9 cellular contexts compared by ENCODE assay signal in the genomic region with DNA sequence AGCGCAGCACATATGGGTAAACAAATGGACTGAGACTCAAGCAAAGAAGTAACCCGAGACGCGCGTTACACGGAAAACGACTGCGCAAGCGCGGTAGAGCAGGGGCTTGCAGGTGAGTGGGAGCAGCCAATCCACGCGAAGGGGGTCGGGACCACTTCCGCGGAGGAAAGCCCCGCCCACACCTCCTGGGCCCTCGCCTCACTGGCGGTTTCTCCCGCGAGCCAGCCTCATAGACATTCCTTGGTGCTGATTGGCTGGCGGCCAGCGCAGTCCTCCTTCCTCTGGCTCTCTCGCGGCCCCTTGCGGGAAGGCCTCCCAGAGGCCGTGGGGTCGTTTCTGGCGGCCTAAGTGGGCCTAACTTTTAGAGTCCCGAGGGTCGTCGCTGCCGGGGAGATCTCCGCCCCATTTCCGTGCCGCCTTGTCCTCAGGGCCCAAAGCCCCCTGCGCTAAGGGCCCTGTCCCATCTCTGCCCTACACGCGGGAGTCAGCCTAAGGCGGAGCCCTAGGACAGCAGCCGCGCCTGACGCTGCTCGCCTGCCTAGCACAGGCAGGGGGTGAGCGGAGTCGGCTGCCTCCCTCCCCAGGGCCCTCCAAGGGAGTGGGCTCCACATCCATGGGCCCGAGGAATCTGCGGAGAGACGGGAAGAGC. TPM values are rescaled to one million over a fixed set of nuclear protein-coding genes. Genes with fewer than 3 reads are reported as not detected.
A peak's percentile ranks its signal among the peaks of the same experiment; 100 is the strongest.
DNase-seq lines count a peak whose midpoint lies in the region; ATAC-seq and TF ChIP-seq lines count a peak whose summit lies in the region.
"Had no signal": no experiment of that assay in that cellular context is flagged by ENCODE, and none has a peak within 500 bp of the region (broad histone marks: within the 10 kb centered on the region; RNA-seq: fewer than 3 reads in every experiment).

No MANE protein-coding gene starts in this region.

- H3K27ac Mint-ChIP-seq in CD4-positive, CD25-positive, alpha-beta regulatory T cell = peak overlapping the region; percentile 98 to 99 (median 99)
- H3K27ac Mint-ChIP-seq in stimulated activated naive CD8-positive, alpha-beta T cell treated with anti-CD3 and anti-CD28 coated beads, Interleukin-15, Interleukin-2, amounts not matched to agents 100 ng/mL and 50 ng/mL, for 24 hours = peak overlapping the region; percentile 98

- POLR2A ChIA-PET in PC-3 (lab: Charles Lee; ENCODE audit: unreplicated experiment) = no interaction called here

- H3K9ac ChIP-seq in PC-3 (ENCODE audit: low read length) (no peak overlapping the region), neural cell (ENCODE audit: low read length) (no peak overlapping the region)

- TF ChIP-seq RAD21 in neural cell (conservative IDR thresholded peaks at IDR 0.05) = no peak

- intact Hi-C loops in PC-3 (cut with micrococcal nuclease) = no loop called here

- peak overlapping the region; percentile 79 for H2AFZ ChIP-seq in PC-3 (ENCODE audit: low read length)
- no peak overlapping the region for H2AFZ ChIP-seq in neural cell (ENCODE audit: low read depth, low read length)

- H3K27me3 ChIP-seq in CD4-positive, CD25-positive, alpha-beta regulatory T cell (ENCODE audit: control insufficient read depth, insufficient read depth, low read length) = no peaks in the 10 kb centered on the region
- no peaks in the 10 kb centered on the region for H3K27me3 ChIP-seq in HL-60 (ENCODE audit: insufficient read depth, poor library complexity, severe bottlenecking)
- H3K27me3 ChIP-seq in PC-3 (ENCODE audit: low read length) = no peaks in the 10 kb centered on the region
- no peaks in the 10 kb centered on the region for H3K27me3 ChIP-seq in neural cell (ENCODE audit: insufficient read depth, low read depth, low read length)
- H3K27me3 ChIP-seq: SJSA1 had no signal

- H3K4me2 ChIP-seq in PC-3 (ENCODE audit: low read length) (peak overlapping the region; percentile 59), neural cell (ENCODE audit: low read length) (no peak overlapping the region)

- peak overlapping the region; percentile 96 for H3K4me3 ChIP-seq in CD4-positive, CD25-positive, alpha-beta regulatory T cell (ENCODE audit: low read depth, low read length)
- H3K4me3 ChIP-seq in HL-60 (replicated peaks; ENCODE audit: insufficient read depth, low read length) (peak overlapping the region; percentile 41), PC-3 (ENCODE audit: low read length) (peak overlapping the region; percentile 15; the same call in 1 of the 2 replicates), foreskin fibroblast (ENCODE audit: low read depth in 1 of 2, low read length in 2 of 2) (peak overlapping the region; percentile 39 to 43), neural cell (ENCODE audit: low read length) (peak overlapping the region; percentile 45)
- H3K4me3 ChIP-seq: SJSA1 had no signal

- H3K36me3 Mint-ChIP-seq in CD4-positive, CD25-positive, alpha-beta regulatory T cell = no peaks in the 10 kb centered on the region
- peaks cover 11% of the 10 kb centered on the region for H3K36me3 Mint-ChIP-seq in stimulated activated naive CD8-positive, alpha-beta T cell treated with anti-CD3 and anti-CD28 coated beads, Interleukin-15, Interleukin-2, amounts not matched to agents 100 ng/mL and 50 ng/mL, for 24 hours (ENCODE audit: low read depth)

- peaks cover 18% of the 10 kb centered on the region for H3K4me1 ChIP-seq in CD4-positive, CD25-positive, alpha-beta regulatory T cell (ENCODE audit: control insufficient read depth, insufficient read depth, low read length, poor library complexity, severe bottlenecking)
- peaks cover 7% of the 10 kb centered on the region; the same call in 1 of the 2 replicates for H3K4me1 ChIP-seq in PC-3 (ENCODE audit: insufficient read depth, low read length)
- H3K4me1 ChIP-seq: SJSA1 had no signal

- H3K9me2 ChIP-seq in PC-3 (replicated peaks; ENCODE audit: low read length) = no peaks in the 10 kb centered on the region
- no peaks in the 10 kb centered on the region for H3K9me2 ChIP-seq in neural cell (ENCODE audit: insufficient read depth, low read length)

- peak overlapping the region; percentile 97 to 100 (median 97) for H3K4me3 Mint-ChIP-seq in CD4-positive, CD25-positive, alpha-beta regulatory T cell
- H3K4me3 Mint-ChIP-seq in stimulated activated naive CD8-positive, alpha-beta T cell treated with anti-CD3 and anti-CD28 coated beads, Interleukin-15, Interleukin-2, amounts not matched to agents 100 ng/mL and 50 ng/mL, for 24 hours = peak overlapping the region; percentile 95

- H3K27me3 Mint-ChIP-seq in CD4-positive, CD25-positive, alpha-beta regulatory T cell = no peaks in the 10 kb centered on the region
- no peaks in the 10 kb centered on the region for H3K27me3 Mint-ChIP-seq in stimulated activated naive CD8-positive, alpha-beta T cell treated with anti-CD3 and anti-CD28 coated beads, Interleukin-15, Interleukin-2, amounts not matched to agents 100 ng/mL and 50 ng/mL, for 24 hours

- no peaks in the 10 kb centered on the region for H3K9me3 ChIP-seq in CD4-positive, CD25-positive, alpha-beta regulatory T cell (ENCODE audit: control insufficient read depth in 2 of 2, low read length in 2 of 2)
- H3K9me3 ChIP-seq in PC-3 (ENCODE audit: low read length) (no peaks in the 10 kb centered on the region), neural cell (ENCODE audit: low read length) (no peaks in the 10 kb centered on the region)
- H3K9me3 ChIP-seq: SJSA1 had no signal

- no peaks in the 10 kb centered on the region for H4K20me1 ChIP-seq in PC-3 (ENCODE audit: low read length)
- H4K20me1 ChIP-seq in neural cell (ENCODE audit: insufficient read depth) = no peaks in the 10 kb centered on the region

- no peak for TF ChIP-seq EP300 in neural cell (conservative IDR thresholded peaks at IDR 0.05; ENCODE audit: poor library complexity, severe bottlenecking)

- ATAC-seq in CD4-positive, CD25-positive, alpha-beta regulatory T cell (ENCODE audit: low read depth in 2 of 2) = peak; percentile 97 to 98
- ATAC-seq in GM19452 (IDR thresholded peaks at IDR 0.05; ENCODE audit: unreplicated experiment) = peak; percentile 98
- peak; percentile 77 for ATAC-seq in PC-3

- TF ChIP-seq CTCF in HL-60 (IDR thresholded peaks at IDR 0.05; ENCODE audit: insufficient read depth, low read length) (no peak), PC-3 (conservative IDR thresholded peaks at IDR 0.05; ENCODE audit: low read depth, low read length) (peak; percentile 47), foreskin fibroblast (IDR thresholded peaks at IDR 0.05; ENCODE audit: low read depth, low read length) (peak; percentile 44), neural cell (IDR thresholded peaks at IDR 0.05; ENCODE audit: poor library complexity, severe bottlenecking) (no peak)

- H3K36me3 ChIP-seq in CD4-positive, CD25-positive, alpha-beta regulatory T cell (ENCODE audit: control insufficient read depth, insufficient read depth, low read length) = no peaks in the 10 kb centered on the region
- no peaks in the 10 kb centered on the region for H3K36me3 ChIP-seq in PC-3 (ENCODE audit: low read depth, low read length)
- no peaks in the 10 kb centered on the region for H3K36me3 ChIP-seq in neural cell (ENCODE audit: insufficient read depth, low read length)
- H3K36me3 ChIP-seq: SJSA1 had no signal

- peak; percentile 97 to 99 (median 97) for DNase-seq in CD4-positive, CD25-positive, alpha-beta regulatory T cell
- DNase-seq in HL-60 (ENCODE audit: low read depth in 1 of 2, low spot score in 1 of 2) (peak; percentile 72 to 84), PC-3 (peak; percentile 47), activated gamma-delta T cell treated with Interleukin-2 at 50 U/mL for 16 hours (peak; percentile 95), foreskin fibroblast (peak; percentile 62 to 86)

- BruUV-seq in PC-3 (replicated peaks; lab: Mats Ljungman, UMichigan) = no TSS peak

- H3K4me1 Mint-ChIP-seq in CD4-positive, CD25-positive, alpha-beta regulatory T cell = peaks cover 8 to 34% (median 12%) of the 10 kb centered on the region in 4 donors
- H3K4me1 Mint-ChIP-seq in stimulated activated naive CD8-positive, alpha-beta T cell treated with anti-CD3 and anti-CD28 coated beads, Interleukin-15, Interleukin-2, amounts not matched to agents 100 ng/mL and 50 ng/mL, for 24 hours (ENCODE audit: low read depth) = peaks cover 36% of the 10 kb centered on the region

- no peaks in the 10 kb centered on the region for H3K9me3 Mint-ChIP-seq in CD4-positive, CD25-positive, alpha-beta regulatory T cell
- no peaks in the 10 kb centered on the region for H3K9me3 Mint-ChIP-seq in stimulated activated naive CD8-positive, alpha-beta T cell treated with anti-CD3 and anti-CD28 coated beads, Interleukin-15, Interleukin-2, amounts not matched to agents 100 ng/mL and 50 ng/mL, for 24 hours

- CTCF ChIA-PET in PC-3 (lab: Charles Lee) = no interaction called here

- H3F3A ChIP-seq in PC-3 (ENCODE audit: low read length, unreplicated experiment) (no peaks in the 10 kb centered on the region), neural cell (ENCODE audit: insufficient read depth, low read length, poor library complexity, severe bottlenecking) (no peaks in the 10 kb centered on the region)

- no peaks in the 10 kb centered on the region for H3K79me2 ChIP-seq in PC-3 (ENCODE audit: low read length)
- no peaks in the 10 kb centered on the region for H3K79me2 ChIP-seq in neural cell (replicated peaks; ENCODE audit: insufficient read depth, low read length)

- H3K27ac ChIP-seq in CD4-positive, CD25-positive, alpha-beta regulatory T cell (ENCODE audit: insufficient read depth, low read length, poor library complexity, severe bottlenecking) = peak overlapping the region; percentile 89
- H3K27ac ChIP-seq in HL-60 (replicated peaks) (no peak overlapping the region; the same call in 1 of the 2 replicates), PC-3 (ENCODE audit: low read length) (no peak overlapping the region), neural cell (ENCODE audit: low read length) (no peak overlapping the region)
- H3K27ac ChIP-seq: SJSA1 had no signal

TF ChIP-seq in neural cell, 6 proteins besides CTCF, POLR2A, EP300 and RAD21 (continues in another document):
- TF ChIP-seq SMC3 (conservative IDR thresholded peaks at IDR 0.05; ENCODE audit: poor library complexity) = no peak
- TF ChIP-seq TAF1 (IDR thresholded peaks at IDR 0.05; ENCODE audit: low read depth) = no peak

RNA-seq across cellular contexts. Expression of a gene that starts 9.1 kb away (rescaled TPM):
- total RNA-seq in CD4-positive, CD25-positive, alpha-beta regulatory T cell = not detected
- polyA plus RNA-seq in CD4-positive, CD25-positive, alpha-beta regulatory T cell = not detected
- total RNA-seq in PC-3 (2014; rRNA removed) = not detected in 2 replicates
- polyA plus RNA-seq in neural cell = not detected in 2 replicates
- polyA minus RNA-seq in neural cell = not detected in 2 replicates
- total RNA-seq: SJSA1 had no signal

RNA-seq across cellular contexts. Expression of a gene that starts 46.7 kb away (rescaled TPM):
- 143 TPM for total RNA-seq in CD4-positive, CD25-positive, alpha-beta regulatory T cell
- polyA plus RNA-seq in CD4-positive, CD25-positive, alpha-beta regulatory T cell = 100 to 1,000 TPM; 293 to 350 (median 323) TPM
- total RNA-seq in PC-3 (2014; rRNA removed) = 417 and 421 TPM in 2 replicates
- polyA plus RNA-seq in neural cell = 65.0 and 65.8 TPM in 2 replicates
- polyA minus RNA-seq in neural cell = 73.0 and 77.0 TPM in 2 replicates

Comparison
In these comparisons a context has a peak if more than half of its experiments do, and no peak if none do; other contexts are left out.
1. DNase-seq: peak in every context shown above with its lines; median percentile 97 in CD4-positive, CD25-positive, alpha-beta regulatory T cell; 95 in activated gamma-delta T cell treated with Interleukin-2 at 50 U/mL for 16 hours; 78 in HL-60; 74 in foreskin fibroblast; 47 in PC-3.
2. H3K4me3 ChIP-seq: peak in every context shown above with its lines; median percentile 96 in CD4-positive, CD25-positive, alpha-beta regulatory T cell; 45 in neural cell; 41 in HL-60; 41 in foreskin fibroblast; 15 in PC-3.
3. CTCF ChIP-seq: peak in PC-3 (single experiment) and foreskin fibroblast (single experiment); none in HL-60 (single experiment) and neural cell (single experiment).
4. Peak in every context shown above with its lines, with median percentiles within 50 percentile points of each other: ATAC-seq.